In the genomic region with DNA sequence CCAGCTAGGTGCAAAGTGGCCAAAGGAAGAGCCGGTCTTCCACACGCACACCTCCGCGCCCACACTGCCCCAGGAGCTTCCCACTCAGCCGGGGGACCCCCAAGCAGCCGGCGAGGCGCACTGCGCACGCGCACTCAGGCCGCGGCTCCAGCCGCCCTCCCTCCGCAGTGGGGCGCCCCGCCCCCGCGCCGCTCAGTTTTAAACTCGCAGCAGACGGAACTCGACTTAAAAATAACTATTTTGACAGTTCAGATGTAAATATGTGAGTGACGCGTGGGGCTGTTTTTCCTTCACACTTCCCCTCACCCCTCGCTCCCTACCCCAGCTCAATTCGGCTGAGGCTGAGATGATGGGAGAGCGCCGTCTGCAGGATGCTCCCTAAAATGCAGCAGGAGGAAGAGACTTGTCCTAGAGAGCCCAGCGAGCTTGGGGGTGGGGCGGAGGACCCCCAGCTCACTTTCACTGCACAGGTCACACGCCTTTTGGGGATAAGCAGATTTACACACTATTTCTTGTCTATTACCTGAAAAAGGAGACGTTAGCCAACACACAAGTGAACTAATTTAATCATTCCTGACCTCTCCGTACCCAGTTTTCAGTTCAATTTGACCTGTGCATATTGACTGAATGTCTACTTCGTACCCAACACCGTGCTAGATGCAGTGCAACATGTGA, we compare ENCODE assay signal across 1 cellular context.
TF ChIP-seq lines count a peak whose summit lies in the region.

No MANE protein-coding gene starts in this region.

TF ChIP-seq in SK-N-SH, 30 proteins besides CTCF, POLR2A, EP300 and RAD21 (continued from another document):
- TF ChIP-seq, protein P1, sequence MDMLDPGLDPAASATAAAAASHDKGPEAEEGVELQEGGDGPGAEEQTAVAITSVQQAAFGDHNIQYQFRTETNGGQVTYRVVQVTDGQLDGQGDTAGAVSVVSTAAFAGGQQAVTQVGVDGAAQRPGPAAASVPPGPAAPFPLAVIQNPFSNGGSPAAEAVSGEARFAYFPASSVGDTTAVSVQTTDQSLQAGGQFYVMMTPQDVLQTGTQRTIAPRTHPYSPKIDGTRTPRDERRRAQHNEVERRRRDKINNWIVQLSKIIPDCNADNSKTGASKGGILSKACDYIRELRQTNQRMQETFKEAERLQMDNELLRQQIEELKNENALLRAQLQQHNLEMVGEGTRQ (IDR thresholded peaks at IDR 0.05; ENCODE audit: borderline replicate concordance, low read depth, low read length): no peak
- TF ChIP-seq YY1 (IDR thresholded peaks at IDR 0.05; ENCODE audit: low read depth): no peak
- TF ChIP-seq NFIC (IDR thresholded peaks at IDR 0.05; ENCODE audit: borderline replicate concordance): no peak
- TF ChIP-seq MEF2A (IDR thresholded peaks at IDR 0.05; ENCODE audit: borderline replicate concordance, low read depth): no peak
- TF ChIP-seq TAF1 (IDR thresholded peaks at IDR 0.05; ENCODE audit: borderline replicate concordance, low read depth, low read length): no peak
- no peak for TF ChIP-seq CHD2 (IDR thresholded peaks at IDR 0.05; ENCODE audit: low read length, partially characterized antibody)
- TF ChIP-seq, protein P2, sequence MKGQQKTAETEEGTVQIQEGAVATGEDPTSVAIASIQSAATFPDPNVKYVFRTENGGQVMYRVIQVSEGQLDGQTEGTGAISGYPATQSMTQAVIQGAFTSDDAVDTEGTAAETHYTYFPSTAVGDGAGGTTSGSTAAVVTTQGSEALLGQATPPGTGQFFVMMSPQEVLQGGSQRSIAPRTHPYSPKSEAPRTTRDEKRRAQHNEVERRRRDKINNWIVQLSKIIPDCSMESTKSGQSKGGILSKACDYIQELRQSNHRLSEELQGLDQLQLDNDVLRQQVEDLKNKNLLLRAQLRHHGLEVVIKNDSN (IDR thresholded peaks at IDR 0.05; ENCODE audit: borderline replicate concordance, low read depth): no peak
- TF ChIP-seq JUND (IDR thresholded peaks at IDR 0.05): no peak
- no peak for TF ChIP-seq RFX5 (IDR thresholded peaks at IDR 0.05; ENCODE audit: low read length)
- TF ChIP-seq SMC3 (IDR thresholded peaks at IDR 0.05; ENCODE audit: low read depth, low read length): no peak
- no peak for TF ChIP-seq IRF3 (IDR thresholded peaks at IDR 0.05; ENCODE audit: low read depth, low read length)
- TF ChIP-seq FOXM1 (IDR thresholded peaks at IDR 0.05; ENCODE audit: low read depth): no peak
